In genomic region chr1:225866061-225866844, GRCh38 we compare ENCODE assay signal across 9 cellular contexts. TPM values are rescaled to one million over a fixed set of nuclear protein-coding genes. Genes with fewer than 3 reads are reported as not detected.
A peak's percentile ranks its signal among the peaks of the same experiment; 100 is the strongest.
DNase-seq lines count a peak whose midpoint lies in the region; ATAC-seq and TF ChIP-seq lines count a peak whose summit lies in the region.
"Had no signal": no experiment of that assay in that cellular context is flagged by ENCODE, and none has a peak within 500 bp of the region (broad histone marks: within the 10 kb centered on the region; RNA-seq: fewer than 3 reads in every experiment).

No MANE protein-coding gene starts in this region.

- H3K27ac Mint-ChIP-seq in activated CD8-positive, alpha-beta T cell treated with anti-CD3 and anti-CD28 coated beads for 36 hours: peak overlapping the region; percentile 79

- TF ChIP-seq CTCF in activated CD8-positive, alpha-beta T cell treated with anti-CD3 and anti-CD28 coated beads for 36 hours (IDR thresholded peaks at IDR 0.05): no peak
- TF ChIP-seq CTCF in foreskin fibroblast (IDR thresholded peaks at IDR 0.05; ENCODE audit: low read depth, low read length) (no peak), thyroid gland (IDR thresholded peaks at IDR 0.05) (no peak), breast epithelium (IDR thresholded peaks at IDR 0.05) (no peak)

- no peak overlapping the region for H3K4me3 ChIP-seq in foreskin fibroblast (ENCODE audit: low read depth in 1 of 2, low read length in 2 of 2)
- no peak overlapping the region for H3K4me3 ChIP-seq in thyroid gland (replicated peaks in 1 of 3)
- no peak overlapping the region for H3K4me3 ChIP-seq in breast epithelium

- peaks cover 47% of the 10 kb centered on the region for H3K36me3 Mint-ChIP-seq in activated CD8-positive, alpha-beta T cell treated with anti-CD3 and anti-CD28 coated beads for 36 hours (ENCODE audit: low read depth)

- intact Hi-C loops in activated CD8-positive, alpha-beta T cell treated with anti-CD3 and anti-CD28 coated beads for 36 hours (cut with micrococcal nuclease): loop anchor here (5.0 kb wide), 1 partner anchor 46 kb away; no protein-coding TSS in a partner anchor
- intact Hi-C loops in thyroid gland (cut with DNase I) (no loop called here), breast epithelium (cut with DNase I; ENCODE audit: low total_unique reads) (loop anchor here (2.0 kb wide), 1 partner anchor 53 kb away; no protein-coding TSS in a partner anchor)

- POLR2A ChIA-PET in activated CD8-positive, alpha-beta T cell treated with anti-CD3 and anti-CD28 coated beads for 36 hours (lab: Charles Lee): interaction anchor here (0.6 to 3.4 kb wide), 6 partner anchors 10 to 268 kb away, joined by 3 to 24 read pairs (median 4); partner anchors contain the start of gene TMEM63A

- no peaks in the 10 kb centered on the region for H3K4me1 ChIP-seq in thyroid gland
- no peaks in the 10 kb centered on the region for H3K4me1 ChIP-seq in breast epithelium

- H3K27me3 ChIP-seq in thyroid gland (no peaks in the 10 kb centered on the region), breast epithelium (no peaks in the 10 kb centered on the region)

- peak; percentile 91 for ATAC-seq in activated CD8-positive, alpha-beta T cell treated with anti-CD3 and anti-CD28 coated beads for 36 hours

- CTCF ChIA-PET in activated CD8-positive, alpha-beta T cell treated with anti-CD3 and anti-CD28 coated beads for 36 hours (lab: Charles Lee): interaction anchor here (1.0 to 2.0 kb wide), 6 partner anchors 9 to 391 kb away, joined by 3 to 7 read pairs (median 4); no protein-coding TSS in a partner anchor

- TF ChIP-seq POLR2A in thyroid gland (IDR thresholded peaks at IDR 0.05): no peak
- TF ChIP-seq POLR2A in breast epithelium (IDR thresholded peaks at IDR 0.05): no peak

- peaks cover 42% of the 10 kb centered on the region for H3K4me1 Mint-ChIP-seq in activated CD8-positive, alpha-beta T cell treated with anti-CD3 and anti-CD28 coated beads for 36 hours (ENCODE audit: low read depth)

- DNase-seq in GDM1 (lab: John Stamatoyannopoulos, UW) (peak; percentile 78), KBM-7 (peak; percentile 93), foreskin fibroblast (peak; percentile 59 to 60), thyroid gland (no peak), foreskin melanocyte (no peak), breast epithelium (ENCODE audit: low spot score in 2 of 2) (no peak)
- peak; percentile 90 for DNase-seq in activated CD8-positive, alpha-beta T cell treated with anti-CD3 and anti-CD28 coated beads for 36 hours
- DNase-seq in stimulated activated CD8-positive, alpha-beta memory T cell treated with anti-CD3 and anti-CD28 coated beads, Interleukin-7, amount 100 ng/mL, for 48 hours (ENCODE audit: extremely low read depth in 1 of 2, low read depth in 1 of 2): peak; percentile 39 to 73

- peak overlapping the region; percentile 1 for H3K4me3 Mint-ChIP-seq in activated CD8-positive, alpha-beta T cell treated with anti-CD3 and anti-CD28 coated beads for 36 hours

- no peaks in the 10 kb centered on the region for H3K9me3 Mint-ChIP-seq in activated CD8-positive, alpha-beta T cell treated with anti-CD3 and anti-CD28 coated beads for 36 hours

- H3K36me3 ChIP-seq in thyroid gland: peaks cover 31 to 49% of the 10 kb centered on the region in 2 donors
- H3K36me3 ChIP-seq in breast epithelium: peaks cover 4% of the 10 kb centered on the region

- H3K27ac ChIP-seq in thyroid gland: no peak overlapping the region
- H3K27ac ChIP-seq in breast epithelium: no peak overlapping the region

- 77 to 82% methylated on average over 8 of the region's 8 CpGs for WGBS in thyroid gland, 2 donors

- H3K27me3 Mint-ChIP-seq in activated CD8-positive, alpha-beta T cell treated with anti-CD3 and anti-CD28 coated beads for 36 hours: no peaks in the 10 kb centered on the region

- in situ Hi-C loops in KBM-7 (cut with MboI; ENCODE audit: low pct_unique_long_range_greater_than_20kb, low sequenced_read_pairs): no loop called here

- H3K9me3 ChIP-seq in thyroid gland: no peaks in the 10 kb centered on the region
- no peaks in the 10 kb centered on the region for H3K9me3 ChIP-seq in breast epithelium

RNA-seq across cellular contexts. Expression of gene TMEM63A, which starts 15.9 kb away (rescaled TPM):
- 10 to 100 TPM; 51.4 to 54.6 TPM for total RNA-seq in activated CD8-positive, alpha-beta T cell treated with anti-CD3 and anti-CD28 coated beads for 36 hours
- total RNA-seq in thyroid gland (10 to 100 TPM; 30.1 to 57.7 (median 41.6) TPM), breast epithelium (10 to 100 TPM; 69.6 to 88.0 (median 80.6) TPM)

RNA-seq across cellular contexts. Expression of gene LEFTY1, which starts 22.7 kb away (rescaled TPM):
- total RNA-seq in activated CD8-positive, alpha-beta T cell treated with anti-CD3 and anti-CD28 coated beads for 36 hours: under 1 TPM; 0.16 to 0.83 TPM
- 1 to 10 TPM in 1 of 4 donors, not detected in 3; 1.0 TPM for total RNA-seq in thyroid gland
- under 1 TPM in 1 of 3 donors, not detected in 2; 0.48 TPM for total RNA-seq in breast epithelium
- total RNA-seq: fibroblast of villous mesenchyme had no signal

RNA-seq across cellular contexts. Expression of gene EPHX1, which starts 56.3 kb away (rescaled TPM):
- 1 to 10 TPM; 2.1 to 3.6 TPM for total RNA-seq in activated CD8-positive, alpha-beta T cell treated with anti-CD3 and anti-CD28 coated beads for 36 hours
- total RNA-seq in thyroid gland (100 to 1,000 TPM; 297 to 533 (median 441) TPM), breast epithelium (100 to 1,000 TPM in 1 of 3 donors, 10 to 100 TPM in 2; 63.6 to 168 (median 67.3) TPM)

RNA-seq across cellular contexts. Expression of gene PYCR2, which starts 57.8 kb away (rescaled TPM):
- total RNA-seq in activated CD8-positive, alpha-beta T cell treated with anti-CD3 and anti-CD28 coated beads for 36 hours: 100 to 1,000 TPM; 132 to 134 TPM
- total RNA-seq in thyroid gland (10 to 100 TPM; 38.8 to 55.0 (median 41.0) TPM), breast epithelium (10 to 100 TPM; 40.2 to 49.3 (median 47.9) TPM)

Comparison
In these comparisons a context has a peak if more than half of its experiments do, and no peak if none do; other contexts are left out.
1. DNase-seq: peak in GDM1 (single experiment), KBM-7 (single experiment), activated CD8-positive, alpha-beta T cell treated with anti-CD3 and anti-CD28 coated beads for 36 hours (single experiment), foreskin fibroblast (2 of 2) and stimulated activated CD8-positive, alpha-beta memory T cell treated with anti-CD3 and anti-CD28 coated beads, Interleukin-7, amount 100 ng/mL, for 48 hours (2 of 2); none in thyroid gland (0 of 2), foreskin melanocyte (single experiment) and breast epithelium (0 of 2).
2. RNA of gene EPHX1, which starts 56.3 kb away (total RNA-seq): 297 to 533 TPM in thyroid gland and 63.6 to 168 TPM in breast epithelium; 2.1 to 3.6 TPM in activated CD8-positive, alpha-beta T cell treated with anti-CD3 and anti-CD28 coated beads for 36 hours; every median in the first group is over 10 times any median in the second.